ENCODE assay signal across 1 cellular context in genomic region chr17:79087428-79088143, GRCh38.
A peak's percentile ranks its signal among the peaks of the same experiment; 100 is the strongest.
TF ChIP-seq lines count a peak whose summit lies in the region.

No MANE protein-coding gene starts in this region.

TF ChIP-seq in HepG2, 621 proteins besides CTCF, POLR2A, EP300 and RAD21 (continued from another document and continues in another):
- no peak for TF ChIP-seq ZNF788 (CRISPR knock-in tag; IDR thresholded peaks at IDR 0.05; ENCODE audit: borderline replicate concordance)
- TF ChIP-seq NFIB (CRISPR knock-in tag; IDR thresholded peaks at IDR 0.05; ENCODE audit: borderline replicate concordance), result 0 out of 2 replicates have a peak, but pooled peaks have one; percentile 74
- TF ChIP-seq ZNF280B (CRISPR knock-in tag; IDR thresholded peaks at IDR 0.05; ENCODE audit: borderline replicate concordance), result peak; percentile 13; the same call in 1 of the 2 replicates
- TF ChIP-seq SATB2 (CRISPR knock-in tag; IDR thresholded peaks at IDR 0.05), result no peak
- TF ChIP-seq ZNF619 (CRISPR knock-in tag; IDR thresholded peaks at IDR 0.05), result no peak
- TF ChIP-seq NRL (CRISPR knock-in tag; IDR thresholded peaks at IDR 0.05; ENCODE audit: borderline replicate concordance), result peak; percentile 76; the same call in 1 of the 2 replicates
- TF ChIP-seq GATAD1 (CRISPR knock-in tag; IDR thresholded peaks at IDR 0.05), result 0 out of 2 replicates have a peak, but pooled peaks have one; percentile 27
- TF ChIP-seq THAP9 (CRISPR knock-in tag; IDR thresholded peaks at IDR 0.05; ENCODE audit: borderline replicate concordance), result 0 out of 2 replicates have a peak, but pooled peaks have one; percentile 16
- TF ChIP-seq FOSL2 (CRISPR knock-in tag; IDR thresholded peaks at IDR 0.05), result 0 out of 2 replicates have a peak, but pooled peaks have one; percentile 32
- peak; percentile 47 for TF ChIP-seq TEAD3 (CRISPR knock-in tag; optimal IDR thresholded peaks at IDR 0.05; ENCODE audit: borderline replicate concordance)
- TF ChIP-seq ZNF136 (CRISPR knock-in tag; IDR thresholded peaks at IDR 0.05; ENCODE audit: low read depth), result no peak
- peak; percentile 15; the same call in 1 of the 2 replicates for TF ChIP-seq ZNF274 (CRISPR knock-in tag; IDR thresholded peaks at IDR 0.05)
- 0 out of 2 replicates have a peak, but pooled peaks have one; percentile 28 for TF ChIP-seq EED (CRISPR knock-in tag; IDR thresholded peaks at IDR 0.05)
- TF ChIP-seq ERF (CRISPR knock-in tag; IDR thresholded peaks at IDR 0.05), result 0 out of 2 replicates have a peak, but pooled peaks have one; percentile 20
- TF ChIP-seq SMAD3 (CRISPR knock-in tag; IDR thresholded peaks at IDR 0.05), result peak; percentile 49; the same call in 1 of the 2 replicates
- no peak for TF ChIP-seq ARID5B (CRISPR knock-in tag; IDR thresholded peaks at IDR 0.05)
- 0 out of 2 replicates have a peak, but pooled peaks have one; percentile 18 for TF ChIP-seq MAF1 (CRISPR knock-in tag; IDR thresholded peaks at IDR 0.05; ENCODE audit: borderline replicate concordance)
- 0 out of 2 replicates have a peak, but pooled peaks have one; percentile 57 for TF ChIP-seq SMAD9 (CRISPR knock-in tag; IDR thresholded peaks at IDR 0.05)
- no peak for TF ChIP-seq RAD51 (IDR thresholded peaks at IDR 0.05; ENCODE audit: borderline replicate concordance)
- TF ChIP-seq DZIP1 (CRISPR knock-in tag; IDR thresholded peaks at IDR 0.05), result peak; percentile 75; the same call in 1 of the 2 replicates
- no peak for TF ChIP-seq NFAT5 (CRISPR knock-in tag; IDR thresholded peaks at IDR 0.05)
- TF ChIP-seq TBX2 (CRISPR knock-in tag; IDR thresholded peaks at IDR 0.05; ENCODE audit: borderline replicate concordance), result 0 out of 2 replicates have a peak, but pooled peaks have one; percentile 25
- TF ChIP-seq POLR2AphosphoS2 (IDR thresholded peaks at IDR 0.05; ENCODE audit: low read depth, low read length), result no peak
- peak; percentile 59 for TF ChIP-seq ZNF883 (CRISPR knock-in tag; IDR thresholded peaks at IDR 0.05; ENCODE audit: not compliant biosample characterization)
- TF ChIP-seq ZNF768 (CRISPR knock-in tag; IDR thresholded peaks at IDR 0.05), result peak; percentile 80
- no peak for TF ChIP-seq GLI4 (CRISPR knock-in tag; IDR thresholded peaks at IDR 0.05; ENCODE audit: borderline replicate concordance)
- 0 out of 2 replicates have a peak, but pooled peaks have one; percentile 49 for TF ChIP-seq BORCS8-MEF2B (CRISPR knock-in tag; IDR thresholded peaks at IDR 0.05)
- peak; percentile 85 for TF ChIP-seq XRCC5 (optimal IDR thresholded peaks at IDR 0.05; ENCODE audit: low read length)
- no peak for TF ChIP-seq HMGXB3 (CRISPR knock-in tag; IDR thresholded peaks at IDR 0.05; ENCODE audit: borderline replicate concordance)
- TF ChIP-seq SALL1 (CRISPR knock-in tag; IDR thresholded peaks at IDR 0.05), result peak; percentile 44; the same call in 1 of the 2 replicates
- TF ChIP-seq RBM22 (optimal IDR thresholded peaks at IDR 0.05; ENCODE audit: low read length), result peak; percentile 52
- no peak for TF ChIP-seq ATAD3A (CRISPR knock-in tag; IDR thresholded peaks at IDR 0.05)
- TF ChIP-seq KDM2A (CRISPR knock-in tag; IDR thresholded peaks at IDR 0.05; ENCODE audit: borderline replicate concordance, low read depth), result peak; percentile 78
- no peak for TF ChIP-seq JUN (CRISPR knock-in tag; IDR thresholded peaks at IDR 0.05)
